ENCODE assay signal across 8 cellular contexts in genomic region chr2:11494310-11494709, GRCh38. TPM values are rescaled to one million over a fixed set of nuclear protein-coding genes. Genes with fewer than 3 reads are reported as not detected.
"Had no signal": no experiment of that assay in that cellular context is flagged by ENCODE, and none has a peak within 500 bp of the region (broad histone marks: within the 10 kb centered on the region; RNA-seq: fewer than 3 reads in every experiment).

No MANE protein-coding gene starts in this region.

- DNase-seq: GM23248, GOT3, H7, HFFc6, IMR-90 had no signal

- H3K9ac ChIP-seq: GM23248 had no signal

- H3K4me3 ChIP-seq: GM23248, HAP-1, K562 had no signal

- H3K27ac Mint-ChIP-seq: HFFc6 had no signal

- H3K4me1 ChIP-seq: HAP-1 had no signal

- H3K36me3 ChIP-seq: HAP-1 had no signal

- H3K27ac ChIP-seq: GM23248, HL-60 had no signal

- H3K4me3 Mint-ChIP-seq: HFFc6 had no signal

- H2AFZ ChIP-seq: GM23248 had no signal

RNA-seq across cellular contexts. Expression of gene GREB1, which starts 39.5 kb away (rescaled TPM):
- total RNA-seq: GM23248, IMR-90 had no signal
